ENCODE assay signal across 10 cellular contexts in the genomic region with DNA sequence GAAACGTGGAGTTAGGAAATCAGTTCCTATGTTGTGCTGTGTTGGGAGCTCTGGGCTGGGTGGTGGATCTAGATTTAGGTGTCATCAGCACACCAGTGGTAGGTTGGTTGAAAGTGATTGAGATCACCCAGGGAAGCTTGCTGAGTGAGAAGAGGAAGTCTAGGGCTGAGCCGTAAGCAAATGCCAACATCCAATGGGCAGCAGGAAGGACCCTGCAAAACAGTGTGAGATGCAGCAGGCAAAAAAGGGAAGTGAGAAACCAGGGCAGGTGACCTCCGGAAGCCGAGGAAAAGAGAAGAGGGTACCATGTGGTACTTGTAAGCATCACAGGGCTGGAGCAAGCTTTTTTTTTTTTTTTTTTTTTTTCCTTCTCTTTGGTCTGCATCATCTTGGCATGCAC. TPM values are rescaled to one million over a fixed set of nuclear protein-coding genes. Genes with fewer than 3 reads are reported as not detected.
DNase-seq lines count a peak whose midpoint lies in the region; ATAC-seq and TF ChIP-seq lines count a peak whose summit lies in the region.
"Had no signal": no experiment of that assay in that cellular context is flagged by ENCODE, and none has a peak within 500 bp of the region (broad histone marks: within the 10 kb centered on the region; RNA-seq: fewer than 3 reads in every experiment).

No MANE protein-coding gene starts in this region.

- TF ChIP-seq CTCF in Panc1 (IDR thresholded peaks at IDR 0.05) = no peak
- no peak for TF ChIP-seq CTCF in PC-9 (conservative IDR thresholded peaks at IDR 0.05)
- no peak for TF ChIP-seq CTCF in Calu3 (IDR thresholded peaks at IDR 0.05; ENCODE audit: unreplicated experiment)
- no peak for TF ChIP-seq CTCF in foreskin fibroblast (IDR thresholded peaks at IDR 0.05; ENCODE audit: low read depth, low read length)

- POLR2A ChIA-PET in Panc1 (lab: Charles Lee) = interaction anchor here (0.5 kb wide), 1 partner anchor 16 kb away, joined by 5 read pairs; no protein-coding TSS in a partner anchor
- POLR2A ChIA-PET in PC-9 (lab: Charles Lee; ENCODE audit: unreplicated experiment) = interaction anchor here (0.5 kb wide), 1 partner anchor 32 kb away, joined by 4 read pairs; no protein-coding TSS in a partner anchor

- H3F3A ChIP-seq in PC-9 (ENCODE audit: insufficient read depth, low read depth) = peaks cover 32% of the 10 kb centered on the region

- DNase-seq in Panc1 (ENCODE audit: low read depth, low spot score) (no peak), memory B cell (ENCODE audit: low spot score in 2 of 2) (peak; percentile 50 to 84), PC-9 (no peak), Calu3 (no peak), foreskin fibroblast (no peak), NCI-H2227 treated with DMSO at 0.1 percent for 48 hours (lab: John Stamatoyannopoulos, UW) (no peak)

- no peaks in the 10 kb centered on the region for H3K36me3 ChIP-seq in Panc1 (ENCODE audit: control insufficient read depth, insufficient read depth, low read length)
- H3K36me3 ChIP-seq in PC-9 (ENCODE audit: low read depth) = no peaks in the 10 kb centered on the region
- H3K36me3 ChIP-seq: cardiac muscle cell had no signal

- CTCF ChIA-PET in Panc1 (lab: Charles Lee) = interaction anchor here (0.5 kb wide), 1 partner anchor 72 kb away, joined by 3 read pairs; no protein-coding TSS in a partner anchor
- CTCF ChIA-PET in PC-9 (lab: Charles Lee) = interaction anchor here (0.9 kb wide), 1 partner anchor 225 kb away, joined by 3 read pairs; no protein-coding TSS in a partner anchor
- CTCF ChIA-PET in Calu3 (lab: Charles Lee) = interaction anchor here (0.6 to 1.1 kb wide), 3 partner anchors 12 to 180 kb away, joined by 3 to 6 read pairs (median 5); no protein-coding TSS in a partner anchor

- H3K4me3 ChIP-seq in Panc1 (ENCODE audit: low read depth in 2 of 2, low read length in 2 of 2) (no peak overlapping the region), PC-9 (no peak overlapping the region), foreskin fibroblast (ENCODE audit: low read depth in 1 of 2, low read length in 2 of 2) (no peak overlapping the region)
- H3K4me3 ChIP-seq: cardiac muscle cell had no signal

- no peaks in the 10 kb centered on the region for H3K9me2 ChIP-seq in PC-9 (ENCODE audit: insufficient read depth)

- no peaks in the 10 kb centered on the region for H4K20me1 ChIP-seq in PC-9 (ENCODE audit: insufficient read depth)

- no peaks in the 10 kb centered on the region for H3K79me2 ChIP-seq in PC-9 (ENCODE audit: low read depth)

- ATAC-seq in GM18873 (IDR thresholded peaks at IDR 0.05; ENCODE audit: low FRiP score, unreplicated experiment) (peak; percentile 90), HG02884 (IDR thresholded peaks at IDR 0.05; ENCODE audit: unreplicated experiment) (peak; percentile 67), Panc1 (no peak), memory B cell (ENCODE audit: low read depth) (peak; percentile 94)

- H3K27me3 Mint-ChIP-seq in memory B cell = no peaks in the 10 kb centered on the region
- no peaks in the 10 kb centered on the region for H3K27me3 Mint-ChIP-seq in Calu3 (ENCODE audit: unreplicated experiment)

- H3K9me3 ChIP-seq in Panc1 (ENCODE audit: control insufficient read depth, insufficient read depth, low read depth, low read length) = no peaks in the 10 kb centered on the region
- no peaks in the 10 kb centered on the region for H3K9me3 ChIP-seq in PC-9 (ENCODE audit: insufficient read depth, low read depth)

- in situ Hi-C loops in Panc1 (cut with HindIII; ENCODE audit: low pct_unique_long_range_greater_than_20kb, low sequenced_read_pairs) = no loop called here

- no peaks in the 10 kb centered on the region for H3K36me3 Mint-ChIP-seq in memory B cell
- peaks cover 4% of the 10 kb centered on the region for H3K36me3 Mint-ChIP-seq in Calu3 (ENCODE audit: insufficient read depth, unreplicated experiment)

- H3K9me3 Mint-ChIP-seq in memory B cell (no peaks in the 10 kb centered on the region), Calu3 (ENCODE audit: low read depth, unreplicated experiment) (no peaks in the 10 kb centered on the region)

- intact Hi-C loops in Panc1 (cut with micrococcal nuclease; ENCODE audit: unreplicated experiment) = no loop called here
- intact Hi-C loops in PC-9 (cut with micrococcal nuclease; ENCODE audit: unreplicated experiment) = no loop called here
- intact Hi-C loops in Calu3 (cut with micrococcal nuclease; ENCODE audit: unreplicated experiment) = no loop called here

- H3K4me1 Mint-ChIP-seq in memory B cell = peaks cover 32% of the 10 kb centered on the region
- H3K4me1 Mint-ChIP-seq in Calu3 (ENCODE audit: low read depth, unreplicated experiment) = peaks cover 20% of the 10 kb centered on the region

- peak overlapping the region; percentile 88 for H3K27ac Mint-ChIP-seq in memory B cell
- H3K27ac Mint-ChIP-seq in Calu3 (ENCODE audit: unreplicated experiment) = no peak overlapping the region

- no peaks in the 10 kb centered on the region for H3K27me3 ChIP-seq in Panc1 (ENCODE audit: control insufficient read depth, insufficient read depth, low read length)
- H3K27me3 ChIP-seq in PC-9 (ENCODE audit: insufficient read depth, low read depth) = no peaks in the 10 kb centered on the region
- H3K27me3 ChIP-seq: cardiac muscle cell had no signal

- peak overlapping the region; percentile 44; the same call in 1 of the 2 replicates for H3K27ac ChIP-seq in Panc1 (ENCODE audit: low read length)
- no peak overlapping the region for H3K27ac ChIP-seq in PC-9
- H3K27ac ChIP-seq: cardiac muscle cell, KMS-11 had no signal

- no peak overlapping the region for H3K4me2 ChIP-seq in PC-9
- H3K4me2 ChIP-seq: KMS-11 had no signal

- BruUV-seq in Panc1 (replicated peaks; lab: Mats Ljungman, UMichigan) (no TSS peak), PC-9 (replicated peaks; lab: Mats Ljungman, UMichigan) (no TSS peak), Calu3 (replicated peaks; lab: Mats Ljungman, UMichigan) (no TSS peak)

- H3K4me1 ChIP-seq in Panc1 (ENCODE audit: control insufficient read depth, insufficient read depth, low read length) (peaks cover 31% of the 10 kb centered on the region), PC-9 (replicated peaks; ENCODE audit: insufficient read depth) (peaks cover 41% of the 10 kb centered on the region)

- H2AFZ ChIP-seq in PC-9 = no peak overlapping the region

- peak overlapping the region; percentile 6 for H3K4me3 Mint-ChIP-seq in memory B cell
- no peak overlapping the region for H3K4me3 Mint-ChIP-seq in Calu3 (ENCODE audit: low read depth, unreplicated experiment)

RNA-seq across cellular contexts. Expression of a gene that starts 15.9 kb away (rescaled TPM):
- total RNA-seq in Panc1 (2021; ENCODE audit: unreplicated experiment) (225 TPM), PC-9 (2021) (195 and 212 TPM in 2 replicates), Calu3 (2022) (295 and 302 TPM in 2 replicates)
- 216 TPM for polyA plus RNA-seq in Panc1 (2012; ENCODE audit: insufficient read length)

RNA-seq across cellular contexts. Expression of a gene that starts 45.1 kb away (rescaled TPM):
- 94.6 TPM for total RNA-seq in Panc1 (2021; ENCODE audit: unreplicated experiment)
- polyA plus RNA-seq in Panc1 (2012; ENCODE audit: insufficient read length) = 104 TPM
- 60.9 and 62.7 TPM in 2 replicates for total RNA-seq in PC-9 (2021)
- total RNA-seq in Calu3 (2022) = 67.1 and 83.6 TPM in 2 replicates

RNA-seq across cellular contexts. Expression of a gene that starts 49.8 kb away (rescaled TPM):
- total RNA-seq in Panc1 (2021; ENCODE audit: unreplicated experiment) (355 TPM), PC-9 (2021) (261 and 265 TPM in 2 replicates), Calu3 (2022) (331 and 355 TPM in 2 replicates)
- 390 TPM for polyA plus RNA-seq in Panc1 (2012; ENCODE audit: insufficient read length)

Comparison
In these comparisons a context has a peak if more than half of its experiments do, and no peak if none do; other contexts are left out.
1. DNase-seq: peak in memory B cell (2 of 2); none in Panc1 (single experiment), PC-9 (0 of 2), Calu3 (single experiment), foreskin fibroblast (0 of 2) and NCI-H2227 treated with DMSO at 0.1 percent for 48 hours (single experiment).